ENCODE assay signal across 16 cellular contexts in genomic region chr2:203732072-203732952, GRCh38. TPM values are rescaled to one million over a fixed set of nuclear protein-coding genes. Genes with fewer than 3 reads are reported as not detected.
DNase-seq lines count a peak whose midpoint lies in the region; ATAC-seq, FAIRE-seq and TF ChIP-seq lines count a peak whose summit lies in the region.
"Had no signal": no experiment of that assay in that cellular context is flagged by ENCODE, and none has a peak within 500 bp of the region (broad histone marks: within the 10 kb centered on the region; RNA-seq: fewer than 3 reads in every experiment).

No MANE protein-coding gene starts in this region.

- H3K4me3 Mint-ChIP-seq in naive thymus-derived CD8-positive, alpha-beta T cell = peak overlapping the region in 9 of 10 donors; percentile 15 to 73 (median 45)
- H3K4me3 Mint-ChIP-seq: type B pancreatic cell had no signal

- POLR2A ChIA-PET in naive thymus-derived CD8-positive, alpha-beta T cell (lab: Charles Lee) = interaction anchor here (0.8 to 5.9 kb wide), 6 partner anchors 9 to 35 kb away, joined by 4 to 77 read pairs (median 8); partner anchors contain the start of gene CD28

- no peak for TF ChIP-seq POLR2A in GM12892 (IDR thresholded peaks at IDR 0.05; ENCODE audit: low read depth, low read length)

- peak; percentile 67 for FAIRE-seq in GM12892 (lab: Jason Lieb, UNC)

- in situ Hi-C loops in G401 (cut with HindIII; ENCODE audit: low sequenced_read_pairs) = no loop called here

- DNase-seq in NCI-H82 (lab: John Stamatoyannopoulos, UW) (peak; percentile 12), NCI-H82 treated with DMSO at 0.1 percent for 48 hours (lab: John Stamatoyannopoulos, UW; ENCODE audit: unreplicated experiment) (no peak), GM12892 (ENCODE audit: insufficient read length) (no peak), SK-N-DZ (ENCODE audit: low spot score) (peak; percentile 70), activated gamma-delta T cell treated with Interleukin-2 at 50 U/mL for 16 hours (no peak), G401 (ENCODE audit: low spot score) (no peak), DMS79 (lab: John Stamatoyannopoulos, UW) (no peak)
- no peak for DNase-seq in naive thymus-derived CD8-positive, alpha-beta T cell
- DNase-seq: Calu3, kidney glomerular epithelial cell, NCI-H2107, PC-3, spleen had no signal

- no peaks in the 10 kb centered on the region for H3K9me3 Mint-ChIP-seq in naive thymus-derived CD8-positive, alpha-beta T cell
- H3K9me3 Mint-ChIP-seq: type B pancreatic cell had no signal

- H3K27ac Mint-ChIP-seq in naive thymus-derived CD8-positive, alpha-beta T cell = peak overlapping the region; percentile 74 to 98 (median 85)
- H3K27ac Mint-ChIP-seq: type B pancreatic cell had no signal

- peak; percentile 55 to 62 for ATAC-seq in naive thymus-derived CD8-positive, alpha-beta T cell
- ATAC-seq: PC-3 had no signal

- H3K27me3 Mint-ChIP-seq in naive thymus-derived CD8-positive, alpha-beta T cell = no peaks in the 10 kb centered on the region

- peaks cover 47 to 93% (median 81%) of the 10 kb centered on the region in 3 donors for H3K36me3 Mint-ChIP-seq in naive thymus-derived CD8-positive, alpha-beta T cell
- H3K36me3 Mint-ChIP-seq: type B pancreatic cell had no signal

- H3K4me1 Mint-ChIP-seq in naive thymus-derived CD8-positive, alpha-beta T cell = peaks cover 42 to 84% (median 77%) of the 10 kb centered on the region in 4 donors

RNA-seq across cellular contexts. Expression of gene CD28, which starts 25.9 kb away (rescaled TPM):
- 5.8 TPM for polyA plus RNA-seq in GM12892 (2012; ENCODE audit: missing spikeins)
- not detected in 2 replicates for polyA plus RNA-seq in SK-N-DZ (2014; cell fraction: cytosol; rRNA removed)
- polyA plus RNA-seq in SK-N-DZ (2014; cell fraction: nucleus; rRNA removed) = not detected in 2 replicates
- 100 to 1,000 TPM; 128 to 133 TPM for total RNA-seq in naive thymus-derived CD8-positive, alpha-beta T cell
- 10 to 100 TPM; 15.8 to 32.0 (median 29.3) TPM for polyA plus RNA-seq in naive thymus-derived CD8-positive, alpha-beta T cell
- not detected in 2 replicates for total RNA-seq in G401 (2014; rRNA removed; shearing (Covaris generic))
- total RNA-seq: A172, Calu3, PC-3 had no signal
- polyA plus RNA-seq: neural cell had no signal

Comparison
In these comparisons a context has a peak if more than half of its experiments do, and no peak if none do; other contexts are left out.
1. DNase-seq: peak in NCI-H82 (single experiment) and SK-N-DZ (single experiment); none in NCI-H82 treated with DMSO at 0.1 percent for 48 hours (single experiment), GM12892 (single experiment), naive thymus-derived CD8-positive, alpha-beta T cell (0 of 10), activated gamma-delta T cell treated with Interleukin-2 at 50 U/mL for 16 hours (single experiment), G401 (single experiment) and DMS79 (single experiment).
2. RNA of gene CD28, which starts 25.9 kb away (total RNA-seq): 128 to 133 TPM in naive thymus-derived CD8-positive, alpha-beta T cell; not detected in G401; every median in the first group is over 100 times any median in the second.